8 cellular contexts compared by ENCODE assay signal in the genomic region with DNA sequence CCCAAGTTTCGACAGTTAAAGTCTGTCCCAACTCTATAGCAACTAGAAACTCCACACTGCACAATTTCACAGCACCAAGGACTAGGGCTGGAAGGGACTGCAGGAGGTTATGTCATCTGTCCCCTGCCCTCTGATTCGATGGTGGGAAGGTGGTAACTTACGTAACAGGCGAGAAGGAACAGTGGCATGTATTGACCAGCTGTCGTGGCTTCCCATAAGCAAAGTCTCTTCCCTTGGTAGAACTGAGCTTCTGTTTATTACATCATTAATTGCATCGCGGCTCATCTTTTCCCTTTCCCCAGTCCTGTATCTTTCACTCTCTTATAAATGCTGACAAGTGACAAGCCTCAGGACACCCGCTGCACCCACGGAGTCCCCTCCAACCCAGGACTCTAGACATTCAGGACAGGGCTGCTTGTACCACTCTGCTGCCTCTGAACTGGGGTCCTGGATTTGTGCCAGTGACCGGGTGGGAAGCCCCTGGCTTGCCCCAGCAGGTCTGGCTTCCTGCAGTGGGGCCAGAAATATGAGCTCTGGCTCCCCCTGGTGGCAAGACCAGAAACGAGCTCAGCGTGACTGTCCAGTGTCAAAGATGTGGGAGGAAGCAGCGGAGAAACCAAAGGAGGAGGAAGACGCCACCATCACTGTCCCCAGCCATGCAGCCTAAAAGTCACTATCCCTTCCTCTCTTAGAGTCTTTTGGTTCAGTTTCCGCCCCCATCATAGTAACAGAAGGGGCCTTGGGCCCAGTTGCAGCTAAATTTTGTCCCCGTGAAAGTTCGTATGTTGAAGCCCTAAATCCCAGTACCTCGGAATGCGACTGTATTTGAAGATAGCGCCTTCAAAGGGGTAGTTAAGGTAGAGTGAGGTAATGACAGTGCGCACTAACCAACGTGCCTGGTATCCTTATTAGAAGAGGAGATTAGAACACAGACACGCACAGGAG.
A peak's percentile ranks its signal among the peaks of the same experiment; 100 is the strongest.
DNase-seq lines count a peak whose midpoint lies in the region; ATAC-seq and TF ChIP-seq lines count a peak whose summit lies in the region.

No MANE protein-coding gene starts in this region.

- H4K20me1 ChIP-seq in SU-DHL-6 (ENCODE audit: low read depth, low read length) = no peaks in the 10 kb centered on the region

- H3K27me3 ChIP-seq in SU-DHL-6 (ENCODE audit: low read length) = no peaks in the 10 kb centered on the region

- H3K79me2 ChIP-seq in SU-DHL-6 (ENCODE audit: insufficient read depth, low read length) = no peaks in the 10 kb centered on the region

- peak; percentile 39 for ATAC-seq in HG03442 (IDR thresholded peaks at IDR 0.05; ENCODE audit: unreplicated experiment)
- no peak for ATAC-seq in GM21786 (IDR thresholded peaks at IDR 0.05; ENCODE audit: unreplicated experiment)

- H2AFZ ChIP-seq in SU-DHL-6 (ENCODE audit: low read depth, low read length, severe bottlenecking) = no peak overlapping the region

- no peaks in the 10 kb centered on the region for H3K36me3 ChIP-seq in SU-DHL-6 (ENCODE audit: low read length)

- TF ChIP-seq CTCF in SU-DHL-6 (IDR thresholded peaks at IDR 0.05; ENCODE audit: insufficient read depth, low read length, poor library complexity, severe bottlenecking) = peak; percentile 80

- H3F3A ChIP-seq in SU-DHL-6 (ENCODE audit: insufficient read depth) = no peaks in the 10 kb centered on the region

- H3K9me2 ChIP-seq in SU-DHL-6 (replicated peaks; ENCODE audit: insufficient read depth, low read length) = no peaks in the 10 kb centered on the region

- H3K4me2 ChIP-seq in SU-DHL-6 (ENCODE audit: low read depth, low read length, poor library complexity, severe bottlenecking) = no peak overlapping the region

- DNase-seq in GM03348 (ENCODE audit: low spot score) (peak; percentile 69), amniotic epithelial cell (ENCODE audit: low read depth) (peak; percentile 7), hypothalamus (lab: John Stamatoyannopoulos, UW) (peak in 39 of 51 donors; percentile 1 to 76 (median 35)), occipital lobe (lab: John Stamatoyannopoulos, UW) (no peak)
- peak; percentile 34 to 72 (median 39) for DNase-seq in stimulated activated CD4-positive, alpha-beta T cell treated with anti-CD3 and anti-CD28 coated beads, Interleukin-12 subunit alpha, Interleukin-12 subunit beta, amount 100 ng/mL, for 48 hours (ENCODE audit: low read depth in 2 of 3, low spot score in 1 of 3)

- no peaks in the 10 kb centered on the region for H3K9me3 ChIP-seq in SU-DHL-6 (ENCODE audit: insufficient read depth, low read length)

- no peak overlapping the region for H3K27ac ChIP-seq in SU-DHL-6 (ENCODE audit: low read depth, low read length)

- no peak overlapping the region for H3K4me3 ChIP-seq in SU-DHL-6 (ENCODE audit: insufficient read depth, low read length, poor library complexity, severe bottlenecking)

- no peak overlapping the region for H3K9ac ChIP-seq in SU-DHL-6 (ENCODE audit: low read length)
